Comparison of ENCODE assay signal across 8 cellular contexts in the genomic region with DNA sequence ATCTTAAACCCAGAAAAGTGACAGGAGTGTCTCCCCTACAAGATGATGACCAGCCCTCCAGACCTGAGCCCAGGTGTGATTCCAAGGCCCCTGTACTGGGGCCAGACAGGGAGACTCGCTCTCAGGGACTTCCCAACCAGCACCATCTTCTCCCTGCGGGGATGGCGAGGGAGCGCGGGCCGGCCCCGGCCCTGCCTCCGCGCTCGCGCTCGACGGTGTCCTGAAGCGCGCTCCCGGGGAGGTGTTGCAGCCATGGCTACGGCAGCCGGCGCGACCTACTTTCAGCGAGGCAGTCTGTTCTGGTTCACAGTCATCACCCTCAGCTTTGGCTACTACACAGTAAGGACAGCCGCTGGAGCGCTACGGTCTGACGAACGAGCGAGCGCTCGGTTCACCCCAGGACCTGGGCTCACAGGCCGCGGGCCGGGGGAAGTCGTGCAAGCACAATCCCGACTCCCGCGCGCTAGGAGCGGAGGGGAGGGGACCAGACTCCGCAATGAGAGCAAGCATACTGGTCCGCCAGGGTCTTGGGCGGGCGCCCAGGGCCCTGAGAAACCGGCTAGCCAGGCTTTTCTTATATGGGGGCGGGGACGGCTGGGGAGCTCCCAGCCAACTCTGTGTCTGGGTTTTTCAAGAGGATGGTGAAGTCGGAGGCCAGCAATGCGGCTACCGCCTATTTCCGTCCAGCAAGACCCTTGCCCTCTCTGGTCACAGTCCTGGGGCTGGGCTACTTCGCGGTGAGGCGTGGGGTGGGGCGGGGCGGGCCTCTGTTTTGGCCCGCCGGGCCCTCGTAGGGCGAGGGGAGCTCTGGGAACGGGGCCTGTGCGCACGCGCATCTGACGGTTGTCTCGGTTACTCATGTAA. TPM values are rescaled to one million over a fixed set of nuclear protein-coding genes. Genes with fewer than 3 reads are reported as not detected.
DNase-seq lines count a peak whose midpoint lies in the region; ATAC-seq and TF ChIP-seq lines count a peak whose summit lies in the region.

Gene TMEM254 (plus strand): TSS at position 218 of the 864 bp plus-strand sequence. CDS start 35 bp downstream, at position 253.

- TF ChIP-seq POLR2A in spleen (IDR thresholded peaks at IDR 0.05), result no peak

- peak within 1 kb of the TSS; percentile 85 to 96 (median 92) for H3K27ac ChIP-seq in spleen

- H3K27me3 ChIP-seq in spleen (replicated peaks in 1 of 7), result no peaks in the 10 kb centered on the region

- no peak for TF ChIP-seq CTCF in AG04449 (IDR thresholded peaks at IDR 0.05; ENCODE audit: insufficient read depth, low read length, missing control alignments)
- TF ChIP-seq CTCF in activated B cell treated with CpG ODN at 0.5 μM for 24 hours (IDR thresholded peaks at IDR 0.05), result no peak
- no peak for TF ChIP-seq CTCF in cardiac fibroblast (IDR thresholded peaks at IDR 0.05; ENCODE audit: low read depth, low read length)
- no peak for TF ChIP-seq CTCF in spleen (IDR thresholded peaks at IDR 0.05 in 8 of 11, conservative IDR thresholded peaks at IDR 0.05 in 3 of 11)

- POLR2A ChIA-PET in AG04449 (lab: Yijun Ruan, JAX), result interaction anchor here (1.0 to 1.7 kb wide), 2 partner anchors 25 to 54 kb away, joined by 4 read pairs; no protein-coding TSS in a partner anchor
- POLR2A ChIA-PET in activated B cell treated with CpG ODN at 0.5 μM for 24 hours (lab: Charles Lee), result interaction anchor here (0.6 to 2.1 kb wide), 8 partner anchors 9 to 141 kb away, joined by 3 to 16 read pairs (median 4); partner anchors contain the start of gene ANXA11

- H3K9me3 Mint-ChIP-seq in activated B cell treated with CpG ODN at 0.5 μM for 24 hours, result no peaks in the 10 kb centered on the region

- H3K4me3 ChIP-seq in AG04449 (ENCODE audit: low read depth, low read length) (peak within 1 kb of the TSS; percentile 62), cardiac fibroblast (replicated peaks in 1 of 2; ENCODE audit: low read depth in 2 of 2, low read length in 2 of 2) (peak within 1 kb of the TSS; percentile 63 to 70), spleen (peak within 1 kb of the TSS; percentile 64 to 99 (median 92))

- peak within 1 kb of the TSS; percentile 91 for H3K27ac Mint-ChIP-seq in activated B cell treated with CpG ODN at 0.5 μM for 24 hours

- 0% methylated on average over 25 to 64 of the region's 64 CpGs for WGBS in spleen, 5 donors

- intact Hi-C loops in activated B cell treated with CpG ODN at 0.5 μM for 24 hours (cut with micrococcal nuclease) (loop anchor here (1.0 to 5.0 kb wide), 6 partner anchors 20 to 631 kb away; partner anchors contain the start of genes ANXA11, TSPAN14 and ZCCHC24), spleen (cut with DNase I; ENCODE audit: low total_unique reads) (no loop called here)

- peaks cover 20% of the 10 kb centered on the region for H3K4me1 Mint-ChIP-seq in activated B cell treated with CpG ODN at 0.5 μM for 24 hours

- ATAC-seq in GM18870 (IDR thresholded peaks at IDR 0.05; ENCODE audit: unreplicated experiment), result peak; percentile 62
- peak; percentile 78 for ATAC-seq in HG03108 (IDR thresholded peaks at IDR 0.05; ENCODE audit: unreplicated experiment)
- ATAC-seq in activated B cell treated with CpG ODN at 0.5 μM for 24 hours (ENCODE audit: low read depth), result peak; percentile 86

- DNase-seq in AG04449 (ENCODE audit: low read depth, low spot score) (peak; percentile 17), NCI-H2196 treated with DMSO at 0.1 percent for 48 hours (lab: John Stamatoyannopoulos, UW; ENCODE audit: unreplicated experiment) (peak; percentile 55), activated B cell treated with CpG ODN at 0.5 μM for 24 hours (peak; percentile 85), cardiac fibroblast (ENCODE audit: low read depth in 2 of 2) (peak; percentile 92 to 94), inferior parietal cortex (ENCODE audit: extremely low spot score) (peak; percentile 90), spleen (peak; percentile 96)

- CTCF ChIA-PET in AG04449 (lab: Yijun Ruan, JAX) (interaction anchor here (0.9 to 3.5 kb wide), 4 partner anchors 18 to 542 kb away, joined by 3 to 20 read pairs (median 6); no protein-coding TSS in a partner anchor), activated B cell treated with CpG ODN at 0.5 μM for 24 hours (lab: Charles Lee) (interaction anchor here (2.1 kb wide), 1 partner anchor 20 kb away, joined by 7 read pairs; no protein-coding TSS in a partner anchor)

- peaks cover 16% of the 10 kb centered on the region for H3K36me3 Mint-ChIP-seq in activated B cell treated with CpG ODN at 0.5 μM for 24 hours (ENCODE audit: low read depth)

- no peaks in the 10 kb centered on the region for H3K9me3 ChIP-seq in spleen

- H3K4me1 ChIP-seq in spleen, result peaks cover 0 to 24% (median 19%) of the 10 kb centered on the region in 6 donors

- H3K27me3 Mint-ChIP-seq in activated B cell treated with CpG ODN at 0.5 μM for 24 hours, result no peaks in the 10 kb centered on the region

- peaks cover 0 to 20% (median 10%) of the 10 kb centered on the region in 6 donors for H3K36me3 ChIP-seq in spleen

- peak within 1 kb of the TSS; percentile 97 for H3K4me3 Mint-ChIP-seq in activated B cell treated with CpG ODN at 0.5 μM for 24 hours

RNA-seq across cellular contexts. Expression of gene TMEM254, which starts in this region (rescaled TPM):
- total RNA-seq in activated B cell treated with CpG ODN at 0.5 μM for 24 hours (14.7 and 16.2 TPM in 2 replicates), spleen (10 to 100 TPM in 5 of 7 donors, 1 to 10 TPM in 2; 8.9 to 14.8 (median 11.3) TPM)
- polyA plus RNA-seq in spleen, result 10 to 100 TPM in 1 of 3 donors, 1 to 10 TPM in 2; 6.9 to 10.2 (median 9.6) TPM

Comparison
In these comparisons a context has a peak if more than half of its experiments do, and no peak if none do; other contexts are left out.
1. Peak in every context shown above with its lines: DNase-seq, ATAC-seq, H3K4me3 ChIP-seq and H3K27ac ChIP-seq.
2. DNase-seq: peak in every context shown above with its lines; median percentile 96 in spleen; 93 in cardiac fibroblast; 90 in inferior parietal cortex; 85 in activated B cell treated with CpG ODN at 0.5 μM for 24 hours; 55 in NCI-H2196 treated with DMSO at 0.1 percent for 48 hours; 17 in AG04449.